16 cellular contexts compared by ENCODE assay signal in the genomic region with DNA sequence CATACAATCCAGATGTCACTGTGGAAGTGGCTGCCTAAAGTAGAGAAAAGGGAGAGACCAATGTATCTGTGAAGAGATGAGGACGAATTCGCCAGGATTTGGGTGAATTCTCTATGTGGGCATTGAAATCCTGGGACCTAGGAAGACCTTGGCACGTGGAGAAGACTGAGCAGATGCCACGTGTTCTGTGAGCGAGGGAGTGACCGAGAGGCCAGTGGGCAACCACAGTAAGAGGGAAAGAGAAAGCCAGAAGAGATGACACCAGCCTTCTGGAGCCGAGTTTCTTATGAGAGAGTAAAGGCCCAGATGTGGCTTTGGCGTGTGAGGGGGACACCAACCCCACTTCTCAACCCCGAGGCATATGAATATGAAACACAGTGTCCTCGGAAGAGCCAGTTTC.
DNase-seq lines count a peak whose midpoint lies in the region; ATAC-seq and TF ChIP-seq lines count a peak whose summit lies in the region.
"Had no signal": no experiment of that assay in that cellular context is flagged by ENCODE, and none has a peak within 500 bp of the region (broad histone marks: within the 10 kb centered on the region; RNA-seq: fewer than 3 reads in every experiment).

No MANE protein-coding gene starts in this region.

- no peaks in the 10 kb centered on the region for H3K36me3 ChIP-seq in lung (ENCODE audit: control insufficient read depth in 2 of 2, insufficient read depth in 2 of 2, low read length in 2 of 2)
- H3K36me3 ChIP-seq in sigmoid colon, result no peaks in the 10 kb centered on the region
- H3K36me3 ChIP-seq: BLaER1 treated with 17β-estradiol and CSF1 and Interleukin-3, amounts not matched to agents 10 nM and 100 nM; HAP-1 had no signal

- no peak for TF ChIP-seq EP300 in sigmoid colon (IDR thresholded peaks at IDR 0.05)

- no peaks in the 10 kb centered on the region for H3K27me3 ChIP-seq in lung (ENCODE audit: control insufficient read depth, insufficient read depth)
- no peaks in the 10 kb centered on the region for H3K27me3 ChIP-seq in sigmoid colon
- H3K27me3 ChIP-seq: BLaER1 treated with 17β-estradiol and CSF1 and Interleukin-3, amounts not matched to agents 10 nM and 100 nM had no signal

- ATAC-seq in lung (ENCODE audit: insufficient read depth, low FRiP score), result no peak
- no peak for ATAC-seq in activated naive CD8-positive, alpha-beta T cell treated with anti-CD3 and anti-CD28 coated beads, Interleukin-2, amount 50 U/mL, for 24 hours
- ATAC-seq in omental fat pad (ENCODE audit: low FRiP score), result no peak
- ATAC-seq: CD8-positive, alpha-beta T cell; GM12878; HepG2 had no signal

- 85 to 88% methylated on average over 10 of the region's 10 CpGs for WGBS in lung, 2 donors
- 79 to 85% methylated on average over 10 of the region's 10 CpGs for WGBS in sigmoid colon, 2 donors

- intact Hi-C loops in sigmoid colon (cut with DNase I), result no loop called here

- no peak overlapping the region for H3K27ac Mint-ChIP-seq in activated naive CD8-positive, alpha-beta T cell treated with anti-CD3 and anti-CD28 coated beads, Interleukin-2, amount 50 U/mL, for 24 hours
- H3K27ac Mint-ChIP-seq: B cell; CD8-positive, alpha-beta T cell had no signal

- H3K27me3 Mint-ChIP-seq in activated naive CD8-positive, alpha-beta T cell treated with anti-CD3 and anti-CD28 coated beads, Interleukin-2, amount 50 U/mL, for 24 hours, result peaks cover 9% of the 10 kb centered on the region

- no peaks in the 10 kb centered on the region for H3K4me1 ChIP-seq in lung (ENCODE audit: control insufficient read depth in 2 of 2, insufficient read depth in 2 of 2, low read length in 2 of 2)
- H3K4me1 ChIP-seq in sigmoid colon, result no peaks in the 10 kb centered on the region
- H3K4me1 ChIP-seq: BLaER1 treated with 17β-estradiol and CSF1 and Interleukin-3, amounts not matched to agents 10 nM and 100 nM; HAP-1 had no signal

- peaks cover 4% of the 10 kb centered on the region for H3K9me3 Mint-ChIP-seq in activated naive CD8-positive, alpha-beta T cell treated with anti-CD3 and anti-CD28 coated beads, Interleukin-2, amount 50 U/mL, for 24 hours
- H3K9me3 Mint-ChIP-seq: CD8-positive, alpha-beta T cell had no signal

- no peak for TF ChIP-seq POLR2A in sigmoid colon (IDR thresholded peaks at IDR 0.05)

- TF ChIP-seq CTCF in coronary artery (IDR thresholded peaks at IDR 0.05), result no peak
- TF ChIP-seq CTCF in lung (IDR thresholded peaks at IDR 0.05; ENCODE audit: control extremely low read depth, extremely low read depth), result no peak
- no peak for TF ChIP-seq CTCF in sigmoid colon (IDR thresholded peaks at IDR 0.05)
- no peak for TF ChIP-seq CTCF in omental fat pad (IDR thresholded peaks at IDR 0.05)

- H3K4me3 ChIP-seq in coronary artery, result no peak overlapping the region
- peak overlapping the region; percentile 2 for H3K4me3 ChIP-seq in lung
- no peak overlapping the region for H3K4me3 ChIP-seq in sigmoid colon
- H3K4me3 ChIP-seq: BLaER1 treated with 17β-estradiol and CSF1 and Interleukin-3, amounts not matched to agents 10 nM and 100 nM; GM12878; GM23248; HAP-1 had no signal

- peaks cover 0 to 17% of the 10 kb centered on the region in 2 donors for H3K9me3 ChIP-seq in lung (ENCODE audit: control insufficient read depth in 2 of 2, insufficient read depth in 1 of 2, low read length in 1 of 2)
- no peaks in the 10 kb centered on the region for H3K9me3 ChIP-seq in sigmoid colon
- H3K9me3 ChIP-seq: HAP-1 had no signal

- no peaks in the 10 kb centered on the region for H3K36me3 Mint-ChIP-seq in activated naive CD8-positive, alpha-beta T cell treated with anti-CD3 and anti-CD28 coated beads, Interleukin-2, amount 50 U/mL, for 24 hours (ENCODE audit: low read depth)
- H3K36me3 Mint-ChIP-seq: CD8-positive, alpha-beta T cell had no signal

- H3K27ac ChIP-seq in coronary artery, result no peak overlapping the region
- no peak overlapping the region for H3K27ac ChIP-seq in lung (ENCODE audit: low read depth in 1 of 2, low read length in 1 of 2)
- H3K27ac ChIP-seq in sigmoid colon, result no peak overlapping the region
- H3K27ac ChIP-seq: BLaER1 treated with 17β-estradiol and CSF1 and Interleukin-3, amounts not matched to agents 10 nM and 100 nM; GM23248 had no signal

- no peaks in the 10 kb centered on the region for H3K4me1 Mint-ChIP-seq in activated naive CD8-positive, alpha-beta T cell treated with anti-CD3 and anti-CD28 coated beads, Interleukin-2, amount 50 U/mL, for 24 hours
- H3K4me1 Mint-ChIP-seq: B cell had no signal

- peak; percentile 17 for DNase-seq in coronary artery (ENCODE audit: low spot score)
- no peak for DNase-seq in lung (ENCODE audit: low spot score)
- peak; percentile 19 for DNase-seq in sigmoid colon
- no peak for DNase-seq in globus pallidus (ENCODE audit: low spot score)
- DNase-seq in activated naive CD8-positive, alpha-beta T cell treated with anti-CD3 and anti-CD28 coated beads, Interleukin-2, amount 50 U/mL, for 24 hours, result no peak
- no peak for DNase-seq in omental fat pad (ENCODE audit: low spot score)
- DNase-seq: Calu3; CD8-positive, alpha-beta T cell; DND-41; EL; GM23248 had no signal

- H3K4me3 Mint-ChIP-seq in activated naive CD8-positive, alpha-beta T cell treated with anti-CD3 and anti-CD28 coated beads, Interleukin-2, amount 50 U/mL, for 24 hours, result no peak overlapping the region
- H3K4me3 Mint-ChIP-seq: B cell; CD8-positive, alpha-beta T cell had no signal

Comparison
In these comparisons a context has a peak if more than half of its experiments do, and no peak if none do; other contexts are left out.
1. DNase-seq: peak in coronary artery (single experiment) and sigmoid colon (single experiment); none in lung (single experiment), globus pallidus (single experiment), activated naive CD8-positive, alpha-beta T cell treated with anti-CD3 and anti-CD28 coated beads, Interleukin-2, amount 50 U/mL, for 24 hours (single experiment) and omental fat pad (single experiment).